ENCODE assay signal across 8 cellular contexts in genomic region chr22:27804683-27805297, GRCh38. TPM values are rescaled to one million over a fixed set of nuclear protein-coding genes. Genes with fewer than 3 reads are reported as not detected.
DNase-seq lines count a peak whose midpoint lies in the region; ATAC-seq, FAIRE-seq and TF ChIP-seq lines count a peak whose summit lies in the region.
"Had no signal": no experiment of that assay in that cellular context is flagged by ENCODE, and none has a peak within 500 bp of the region (broad histone marks: within the 10 kb centered on the region; RNA-seq: fewer than 3 reads in every experiment).

No MANE protein-coding gene starts in this region.

- TF ChIP-seq CTCF in brain microvascular endothelial cell (IDR thresholded peaks at IDR 0.05; ENCODE audit: low read depth, low read length, missing control alignments) (peak; percentile 86), keratinocyte (optimal IDR thresholded peaks at IDR 0.05 in 1 of 3, IDR thresholded peaks at IDR 0.05 in 1 of 3, conservative IDR thresholded peaks at IDR 0.05 in 1 of 3; ENCODE audit: extremely low read depth in 1 of 3, insufficient read depth in 2 of 3, low read length in 3 of 3) (peak; percentile 44 to 76 (median 47))

- in situ Hi-C loops in brain microvascular endothelial cell (cut with HindIII; ENCODE audit: low pct_ligation_motif_present, low sequenced_read_pairs), result no loop called here

- H3K79me2 ChIP-seq in keratinocyte (ENCODE audit: control insufficient read depth, insufficient read depth, low read length), result peaks cover 9% of the 10 kb centered on the region

- no peaks in the 10 kb centered on the region for H3K9me1 ChIP-seq in keratinocyte (ENCODE audit: control insufficient read depth, extremely low read depth, insufficient read depth, low read length)

- H3K27me3 ChIP-seq in brain microvascular endothelial cell (replicated peaks) (no peaks in the 10 kb centered on the region), keratinocyte (ENCODE audit: control insufficient read depth, extremely low read depth, insufficient read depth, low read length) (no peaks in the 10 kb centered on the region)

- ATAC-seq in HG02885 (IDR thresholded peaks at IDR 0.05; ENCODE audit: poor library complexity, unreplicated experiment), result no peak

- H3K9ac ChIP-seq in keratinocyte (ENCODE audit: control insufficient read depth, extremely low read depth, insufficient read depth, low read length), result peak overlapping the region; percentile 22

- H3K27ac ChIP-seq in brain microvascular endothelial cell, result no peak overlapping the region
- no peak overlapping the region for H3K27ac ChIP-seq in keratinocyte (ENCODE audit: control insufficient read depth, insufficient read depth, low read length)
- H3K27ac ChIP-seq: epithelial cell of prostate had no signal

- FAIRE-seq in keratinocyte (lab: Jason Lieb, UNC), result peak; percentile 67

- H3K36me3 ChIP-seq in brain microvascular endothelial cell (replicated peaks) (no peaks in the 10 kb centered on the region), keratinocyte (ENCODE audit: control insufficient read depth in 2 of 2, extremely low read depth in 1 of 2, insufficient read depth in 2 of 2, low read length in 2 of 2) (no peaks in the 10 kb centered on the region)

- no peak overlapping the region for H2AFZ ChIP-seq in keratinocyte (ENCODE audit: control insufficient read depth, low read length)

- dilution Hi-C loops in keratinocyte (cut with MboI; ENCODE audit: extremely low pct_ligation_motif_present, low sequenced_read_pairs), result no loop called here

- H4K20me1 ChIP-seq in keratinocyte (ENCODE audit: control insufficient read depth, extremely low read depth, insufficient read depth, low read length), result no peaks in the 10 kb centered on the region

- peaks cover 17% of the 10 kb centered on the region for H3K4me1 ChIP-seq in keratinocyte (ENCODE audit: control insufficient read depth, extremely low read depth, insufficient read depth, low read length)

- no peaks in the 10 kb centered on the region for H3K9me3 ChIP-seq in keratinocyte (ENCODE audit: control insufficient read depth, low read depth, low read length)

- H3K4me3 ChIP-seq in brain microvascular endothelial cell (ENCODE audit: low read depth, low read length), result no peak overlapping the region
- H3K4me3 ChIP-seq in keratinocyte (ENCODE audit: control insufficient read depth in 2 of 3, extremely low read depth in 1 of 3, insufficient read depth in 2 of 3, low read depth in 1 of 3, low read length in 3 of 3), result no peak overlapping the region

- DNase-seq in GDM1 (lab: John Stamatoyannopoulos, UW), result peak; percentile 84
- DNase-seq in M059J (ENCODE audit: low read depth), result peak; percentile 58
- peak; percentile 54 for DNase-seq in T1000 (lab: John Stamatoyannopoulos, UW)
- no peak for DNase-seq in brain microvascular endothelial cell
- no peak for DNase-seq in keratinocyte (ENCODE audit: low read depth, low spot score)
- peak; percentile 53 to 62 for DNase-seq in stimulated activated CD4-positive, alpha-beta T cell treated with anti-CD3 and anti-CD28 coated beads, Interleukin-2, amount 100 ng/mL, for 24 hours

- H3K4me2 ChIP-seq in keratinocyte (ENCODE audit: control insufficient read depth, extremely low read depth, insufficient read depth, low read depth, low read length), result peak overlapping the region; percentile 8

RNA-seq across cellular contexts. Expression of gene MN1, which starts 3.2 kb away (rescaled TPM):
- total RNA-seq in M059J (2014; rRNA removed; shearing (Covaris generic)), result 1.2 and 2.8 TPM in 2 replicates
- polyA plus RNA-seq in keratinocyte, result 2.2 to 8.5 TPM (median 2.2 TPM) in 3 replicates
- polyA plus RNA-seq in keratinocyte (2011; ENCODE audit: low read depth), result 2.9 TPM
- polyA plus RNA-seq in keratinocyte (2011; cell fraction: cytosol; rRNA removed), result 5.0 and 7.2 TPM in 2 replicates
- polyA plus RNA-seq in keratinocyte (2011; cell fraction: nucleus; rRNA removed), result 16.8 and 21.0 TPM in 2 replicates
- polyA plus RNA-seq in keratinocyte (2012; ENCODE audit: low replicate concordance), result 5.0 and 8.5 TPM in 2 replicates
- polyA minus RNA-seq in keratinocyte, result 8.0 to 24.5 TPM (median 11.7 TPM) in 3 replicates
- 12.9 TPM for polyA minus RNA-seq in keratinocyte (2011; cell fraction: cytosol; rRNA and poly(A)+ RNA removed)
- 15.2 and 17.8 TPM in 2 replicates for polyA minus RNA-seq in keratinocyte (2011; cell fraction: nucleus; rRNA and poly(A)+ RNA removed)

Comparison
In these comparisons a context has a peak if more than half of its experiments do, and no peak if none do; other contexts are left out.
1. DNase-seq: peak in GDM1 (single experiment), M059J (single experiment), T1000 (single experiment) and stimulated activated CD4-positive, alpha-beta T cell treated with anti-CD3 and anti-CD28 coated beads, Interleukin-2, amount 100 ng/mL, for 24 hours (2 of 2); none in brain microvascular endothelial cell (single experiment) and keratinocyte (single experiment).